8 cellular contexts compared by ENCODE assay signal in genomic region chr6:106103728-106104109, GRCh38. TPM values are rescaled to one million over a fixed set of nuclear protein-coding genes. Genes with fewer than 3 reads are reported as not detected.
DNase-seq lines count a peak whose midpoint lies in the region; ATAC-seq and TF ChIP-seq lines count a peak whose summit lies in the region.

No MANE protein-coding gene starts in this region.

- no peaks in the 10 kb centered on the region for H3K9me3 ChIP-seq in heart right ventricle
- no peaks in the 10 kb centered on the region for H3K9me3 ChIP-seq in skeletal muscle tissue (ENCODE audit: control insufficient read depth in 3 of 3, low read length in 3 of 3)

- peaks cover 0 to 34% (median 6%) of the 10 kb centered on the region in 9 donors for H3K4me1 ChIP-seq in heart right ventricle
- H3K4me1 ChIP-seq in skeletal muscle tissue (ENCODE audit: control insufficient read depth in 3 of 3, insufficient read depth in 3 of 3, low read length in 3 of 3): peaks cover 0 to 2% (median 0%) of the 10 kb centered on the region in 3 donors

- H3K27ac ChIP-seq in heart right ventricle: peak overlapping the region in 9 of 10 donors; percentile 23 to 89 (median 57)
- H3K27ac ChIP-seq in skeletal muscle tissue (ENCODE audit: low read depth, low read length): no peak overlapping the region

- H3K9me3 Mint-ChIP-seq in activated naive CD8-positive, alpha-beta T cell (ENCODE audit: low read depth): no peaks in the 10 kb centered on the region

- no peaks in the 10 kb centered on the region for H3K27me3 Mint-ChIP-seq in activated naive CD8-positive, alpha-beta T cell

- H3K36me3 ChIP-seq in heart right ventricle (peaks cover 0 to 76% (median 5%) of the 10 kb centered on the region in 9 donors), skeletal muscle tissue (ENCODE audit: control insufficient read depth in 3 of 3, insufficient read depth in 3 of 3, low read length in 3 of 3) (peaks cover 4 to 6% (median 4%) of the 10 kb centered on the region in 3 donors)

- TF ChIP-seq RAD21 in Ishikawa (IDR thresholded peaks at IDR 0.05; ENCODE audit: low read depth): no peak

- no peak for TF ChIP-seq EP300 in Ishikawa (IDR thresholded peaks at IDR 0.05; ENCODE audit: borderline replicate concordance)

- peaks cover 65% of the 10 kb centered on the region for H3K4me1 Mint-ChIP-seq in activated naive CD8-positive, alpha-beta T cell (ENCODE audit: low read depth)

- H3K4me3 Mint-ChIP-seq in activated naive CD8-positive, alpha-beta T cell: peak overlapping the region; percentile 78

- 42 to 43% methylated on average over 9 of the region's 9 CpGs for WGBS in heart right ventricle, 2 donors

- H3K27ac Mint-ChIP-seq in activated naive CD8-positive, alpha-beta T cell: peak overlapping the region; percentile 75

- no peak for DNase-seq in heart right ventricle
- no peak for DNase-seq in cardiac septum (ENCODE audit: low spot score)
- DNase-seq in foreskin melanocyte: no peak
- no peak for DNase-seq in AG08396 (ENCODE audit: low spot score)
- DNase-seq in SHP77 treated with DMSO at 0.1 percent for 48 hours (lab: John Stamatoyannopoulos, UW): no peak

- intact Hi-C loops in heart right ventricle (cut with DNase I): loop anchor here in 1 of 10 donors (1.0 to 10.0 kb wide), 2 partner anchors 369 to 621 kb away; no protein-coding TSS in a partner anchor
- intact Hi-C loops in cardiac septum (cut with DNase I): no loop called here

- peaks cover 14% of the 10 kb centered on the region for H3K36me3 Mint-ChIP-seq in activated naive CD8-positive, alpha-beta T cell

- TF ChIP-seq CTCF in heart right ventricle (IDR thresholded peaks at IDR 0.05): no peak

- H3K27me3 ChIP-seq in heart right ventricle (peaks cover 0 to 40% (median 21%) of the 10 kb centered on the region in 7 donors), skeletal muscle tissue (ENCODE audit: control insufficient read depth in 3 of 3, insufficient read depth in 3 of 3, low read length in 3 of 3) (peaks cover 0 to 3% (median 2%) of the 10 kb centered on the region in 3 donors)

- H3K9ac ChIP-seq in skeletal muscle tissue (ENCODE audit: low read depth in 1 of 3, low read length in 3 of 3): peak overlapping the region in 1 of 3 donors; percentile 44

- ATAC-seq in heart right ventricle: peak in 5 of 8 donors; percentile 31 to 52 (median 48)

- H3K4me3 ChIP-seq in heart right ventricle: peak overlapping the region in 9 of 10 donors; percentile 4 to 56 (median 34)
- peak overlapping the region in 2 of 3 donors; percentile 17 to 38 for H3K4me3 ChIP-seq in skeletal muscle tissue (ENCODE audit: low read length in 3 of 3)

TF ChIP-seq in Ishikawa, 13 proteins besides CTCF, POLR2A, EP300 and RAD21:
- no peak for TF ChIP-seq CEBPB (IDR thresholded peaks at IDR 0.05)
- peak; percentile 91 for TF ChIP-seq NFIC (IDR thresholded peaks at IDR 0.05)

RNA-seq across cellular contexts. Expression of gene PRDM1, which starts 17.6 kb away (rescaled TPM):
- total RNA-seq in heart right ventricle (10 to 100 TPM in 1 of 10 donors, 1 to 10 TPM in 8, under 1 TPM in 1; 0.47 to 11.2 (median 2.1) TPM), cardiac septum (2.0 TPM), skeletal muscle tissue (1.6 TPM)
- under 1 TPM; 0.32 to 0.73 TPM for polyA plus RNA-seq in heart right ventricle
